14 cellular contexts compared by ENCODE assay signal in genomic region chr22:46109474-46110003, GRCh38. TPM values are rescaled to one million over a fixed set of nuclear protein-coding genes. Genes with fewer than 3 reads are reported as not detected.
DNase-seq lines count a peak whose midpoint lies in the region; ATAC-seq and TF ChIP-seq lines count a peak whose summit lies in the region.
"Had no signal": no experiment of that assay in that cellular context is flagged by ENCODE, and none has a peak within 500 bp of the region (broad histone marks: within the 10 kb centered on the region; RNA-seq: fewer than 3 reads in every experiment).

No MANE protein-coding gene starts in this region.

- H3K4me1 ChIP-seq in HCT116 (ENCODE audit: control insufficient read depth in 1 of 2, insufficient read depth in 2 of 2, low read length in 2 of 2) (peaks cover 8 to 60% of the 10 kb centered on the region in 2 experiments; a peak in 3 of 4 replicates), lower lobe of right lung (peaks cover 84% of the 10 kb centered on the region), stomach smooth muscle (ENCODE audit: control insufficient read depth, insufficient read depth, low read length) (peaks cover 97% of the 10 kb centered on the region)

- ATAC-seq in HCT116, result peak; percentile 10
- no peak for ATAC-seq in activated T-helper 17 cell treated with anti-CD3 and anti-CD28 coated beads, Interleukin-2, amount 50 U/mL, for 72 hours (replicated peaks)
- no peak for ATAC-seq in lower lobe of right lung
- no peak for ATAC-seq in HG03521 (IDR thresholded peaks at IDR 0.05; ENCODE audit: unreplicated experiment)
- ATAC-seq: activated CD8-positive, alpha-beta T cell treated with anti-CD3 and anti-CD28 coated beads, Interleukin-2, amount 10 ng/mL, durations not matched to agents 7 days and 5 days had no signal

- intact Hi-C loops in HCT116 (cut with micrococcal nuclease) (no loop called here), lower lobe of right lung (cut with DNase I) (loop anchor here (10.0 kb wide), 1 partner anchor 105 kb away; no protein-coding TSS in a partner anchor)

- H3K36me3 ChIP-seq in HCT116 (ENCODE audit: control insufficient read depth in 1 of 2, insufficient read depth in 2 of 2, low read length in 2 of 2) (peaks cover 15 to 38% of the 10 kb centered on the region in 2 experiments; a peak in 3 of 4 replicates), lower lobe of right lung (peaks cover 81% of the 10 kb centered on the region), stomach smooth muscle (ENCODE audit: control insufficient read depth in 2 of 2, insufficient read depth in 2 of 2, low read length in 2 of 2) (peaks cover 20 to 31% of the 10 kb centered on the region in 2 donors)

- H3K9me3 ChIP-seq in HCT116 (ENCODE audit: control insufficient read depth in 1 of 2, insufficient read depth in 1 of 2, low read depth in 1 of 2, low read length in 2 of 2), result no peaks in the 10 kb centered on the region
- no peaks in the 10 kb centered on the region for H3K9me3 ChIP-seq in lower lobe of right lung
- no peaks in the 10 kb centered on the region for H3K9me3 ChIP-seq in stomach smooth muscle (ENCODE audit: control insufficient read depth in 2 of 2, low read length in 2 of 2)
- H3K9me3 ChIP-seq: BLaER1, SJSA1 had no signal

- CTCF ChIA-PET in HCT116 (lab: Charles Lee), result interaction anchor here (2.4 kb wide), 1 partner anchor 103 kb away, joined by 21 read pairs; no protein-coding TSS in a partner anchor

- H3K4me3 ChIP-seq in HCT116 (replicated peaks in 1 of 2; ENCODE audit: low read depth in 1 of 2, low read length in 2 of 2) (no peak overlapping the region), lower lobe of right lung (no peak overlapping the region), stomach smooth muscle (ENCODE audit: low read length in 2 of 2) (peak overlapping the region in 1 of 2 donors; percentile 15)
- H3K4me3 ChIP-seq: BLaER1, SJSA1 had no signal

- TF ChIP-seq RAD21 in HCT116 (IDR thresholded peaks at IDR 0.05; ENCODE audit: low read depth), result no peak

- RAD21 ChIA-PET in HCT116 (lab: Charles Lee; ENCODE audit: low non-redundant PET in 1 of 2, low total read pairs in 2 of 2, uncharacterized antibody in 2 of 2, unreplicated experiment in 2 of 2), result no interaction called here

- H3K36me3 Mint-ChIP-seq in activated T-helper 17 cell treated with anti-CD3 and anti-CD28 coated beads, Interleukin-2, amount 50 U/mL, for 72 hours (ENCODE audit: low read depth), result no peaks in the 10 kb centered on the region

- no TSS peak for BruUV-seq in HCT116 (replicated peaks; lab: Mats Ljungman, UMichigan)

- no peak for DNase-seq in HCT116 (ENCODE audit: low read depth, low spot score)
- no peak for DNase-seq in lower lobe of right lung
- DNase-seq in RKO (ENCODE audit: low spot score), result no peak
- no peak for DNase-seq in activated CD8-positive, alpha-beta memory T cell treated with anti-CD3 and anti-CD28 coated beads for 24 hours
- DNase-seq in mesenteric fat pad (ENCODE audit: low spot score), result no peak
- DNase-seq: activated CD8-positive, alpha-beta T cell treated with anti-CD3 and anti-CD28 coated beads, Interleukin-2, amount 10 ng/mL, durations not matched to agents 7 days and 5 days; activated gamma-delta T cell treated with Interleukin-2 at 50 U/mL for 16 hours; DMS79 treated with DMSO at 0.1 percent for 48 hours; hippocampal formation had no signal

- POLR2A ChIA-PET in HCT116 (lab: Charles Lee), result no interaction called here

- H3K9ac ChIP-seq in HCT116 (ENCODE audit: low read length), result no peak overlapping the region
- peak overlapping the region in 1 of 2 donors; percentile 13 for H3K9ac ChIP-seq in stomach smooth muscle (ENCODE audit: low read length in 2 of 2)
- H3K9ac ChIP-seq: BLaER1 had no signal

- no peak overlapping the region for H3K4me3 Mint-ChIP-seq in activated T-helper 17 cell treated with anti-CD3 and anti-CD28 coated beads, Interleukin-2, amount 50 U/mL, for 72 hours
- H3K4me3 Mint-ChIP-seq: activated CD8-positive, alpha-beta T cell treated with anti-CD3 and anti-CD28 coated beads, Interleukin-2, amount 10 ng/mL, durations not matched to agents 7 days and 5 days had no signal

- no peaks in the 10 kb centered on the region for H4K20me1 ChIP-seq in HCT116 (ENCODE audit: insufficient read depth)

- no peaks in the 10 kb centered on the region for H3K27me3 ChIP-seq in HCT116 (ENCODE audit: insufficient read depth, low read length)
- no peaks in the 10 kb centered on the region for H3K27me3 ChIP-seq in lower lobe of right lung (ENCODE audit: low read depth)
- no peaks in the 10 kb centered on the region for H3K27me3 ChIP-seq in stomach smooth muscle (ENCODE audit: control insufficient read depth in 1 of 2, insufficient read depth in 2 of 2, low read length in 2 of 2)
- H3K27me3 ChIP-seq: BLaER1, SJSA1 had no signal

- H3K27ac Mint-ChIP-seq in activated T-helper 17 cell treated with anti-CD3 and anti-CD28 coated beads, Interleukin-2, amount 50 U/mL, for 72 hours, result peak overlapping the region; percentile 62
- H3K27ac Mint-ChIP-seq: activated CD8-positive, alpha-beta T cell treated with anti-CD3 and anti-CD28 coated beads, Interleukin-2, amount 10 ng/mL, durations not matched to agents 7 days and 5 days had no signal

- no peaks in the 10 kb centered on the region for H3K27me3 Mint-ChIP-seq in activated T-helper 17 cell treated with anti-CD3 and anti-CD28 coated beads, Interleukin-2, amount 50 U/mL, for 72 hours

- no peaks in the 10 kb centered on the region for H3K9me3 Mint-ChIP-seq in activated T-helper 17 cell treated with anti-CD3 and anti-CD28 coated beads, Interleukin-2, amount 50 U/mL, for 72 hours

- TF ChIP-seq POLR2A in HCT116 (IDR thresholded peaks at IDR 0.05; ENCODE audit: borderline replicate concordance, extremely low read depth, insufficient read depth, insufficient read length), result no peak

- no peaks in the 10 kb centered on the region for H3K4me1 Mint-ChIP-seq in activated T-helper 17 cell treated with anti-CD3 and anti-CD28 coated beads, Interleukin-2, amount 50 U/mL, for 72 hours

- peak overlapping the region; percentile 52 for H3K27ac ChIP-seq in HCT116 (ENCODE audit: low read depth, low read length)
- H3K27ac ChIP-seq in lower lobe of right lung, result peak overlapping the region; percentile 83
- H3K27ac ChIP-seq in stomach smooth muscle (ENCODE audit: low read length), result peak overlapping the region; percentile 83
- H3K27ac ChIP-seq: SJSA1 had no signal

- H3K79me2 ChIP-seq in HCT116 (ENCODE audit: insufficient read depth, low read length), result peaks cover 18% of the 10 kb centered on the region; the same call in 1 of the 2 replicates

- no peak overlapping the region for H2AFZ ChIP-seq in HCT116 (ENCODE audit: low read depth, low read length, poor library complexity, severe bottlenecking)

- H3K9me2 ChIP-seq in HCT116 (ENCODE audit: insufficient read depth), result no peaks in the 10 kb centered on the region

- TF ChIP-seq CTCF in HCT116 (IDR thresholded peaks at IDR 0.05 in 2 of 3, conservative IDR thresholded peaks at IDR 0.05 in 1 of 3; ENCODE audit: borderline replicate concordance in 1 of 3, insufficient read depth in 1 of 3, low read depth in 2 of 3, low read length in 2 of 3), result no peak
- no peak for TF ChIP-seq CTCF in lower lobe of right lung (IDR thresholded peaks at IDR 0.05)

- no peak overlapping the region for H3K4me2 ChIP-seq in HCT116 (ENCODE audit: low read length)

TF ChIP-seq in HCT116, 20 proteins besides CTCF, POLR2A, EP300 and RAD21:
- TF ChIP-seq MAX (IDR thresholded peaks at IDR 0.05) (no peak), FOSL1 (IDR thresholded peaks at IDR 0.05; ENCODE audit: low read depth) (no peak), EGR1 (IDR thresholded peaks at IDR 0.05; ENCODE audit: low read depth) (no peak), JUND (IDR thresholded peaks at IDR 0.05) (no peak), SP1 (IDR thresholded peaks at IDR 0.05; ENCODE audit: low read depth) (no peak), EZH2 (IDR thresholded peaks at IDR 0.05) (no peak), YY1 (IDR thresholded peaks at IDR 0.05; ENCODE audit: extremely low read depth, insufficient replicate concordance, low read depth, low read length) (no peak), ELF1 (IDR thresholded peaks at IDR 0.05; ENCODE audit: borderline replicate concordance, low read depth) (no peak), SRF (IDR thresholded peaks at IDR 0.05; ENCODE audit: low read depth) (no peak), ZFX (IDR thresholded peaks at IDR 0.05) (no peak), CBX3 (IDR thresholded peaks at IDR 0.05; ENCODE audit: low read depth) (no peak)

RNA-seq across cellular contexts. Expression of gene PPARA, which starts 40.8 kb away (rescaled TPM):
- 14.5 TPM for total RNA-seq in HCT116 (2021; ENCODE audit: unreplicated experiment)
- polyA plus RNA-seq in HCT116 (2012), result 4.8 and 5.6 TPM in 2 replicates
- total RNA-seq in activated T-helper 17 cell treated with anti-CD3 and anti-CD28 coated beads, Interleukin-2, amount 50 U/mL, for 72 hours, result 10 to 100 TPM; 15.4 to 18.7 TPM
- 20.5 TPM for total RNA-seq in lower lobe of right lung
- total RNA-seq in mesenteric fat pad, result 37.6 TPM
